In the genomic region with DNA sequence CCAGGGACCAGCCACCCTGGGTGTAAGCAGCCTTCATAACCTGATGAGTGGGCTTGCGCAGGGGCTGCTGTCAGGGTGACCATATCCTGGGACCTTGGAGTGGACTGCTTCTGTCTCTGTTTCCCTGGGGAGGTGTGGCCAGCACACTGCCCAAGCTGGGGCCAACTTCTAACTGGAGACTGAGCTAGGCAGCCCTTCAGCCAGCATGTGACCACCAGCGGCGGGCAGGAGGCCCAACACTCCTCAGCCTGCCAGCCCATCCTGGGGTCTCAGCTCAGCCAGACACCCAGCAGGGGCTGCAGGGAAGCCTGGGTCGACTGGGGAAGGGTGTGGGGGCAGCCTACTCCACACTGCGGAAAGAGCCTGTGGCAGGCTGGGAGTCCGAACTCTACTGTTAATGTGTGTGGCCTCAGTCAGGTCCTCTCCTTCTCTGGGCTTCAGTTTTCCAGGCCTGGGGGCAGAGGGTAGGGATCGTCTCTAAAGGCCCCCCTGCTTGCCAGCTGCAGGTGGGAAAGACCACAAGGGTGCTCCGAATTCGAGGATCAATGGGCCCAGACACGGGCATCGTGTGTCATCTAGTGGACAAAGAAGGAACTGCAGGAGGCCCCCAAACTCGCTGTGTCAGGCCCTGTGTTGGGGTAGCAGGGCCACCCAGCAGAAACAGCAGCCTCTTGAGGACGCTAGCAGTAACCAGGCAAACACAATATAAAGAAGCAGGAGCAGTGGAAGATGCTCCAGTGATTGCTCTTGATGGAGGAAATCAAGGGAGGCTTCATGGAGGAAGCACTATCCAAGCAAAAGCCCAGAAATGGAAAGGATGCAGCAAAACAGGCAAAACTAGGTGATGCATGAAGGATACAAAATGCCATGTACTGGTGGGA, we compare ENCODE assay signal across 7 cellular contexts. TPM values are rescaled to one million over a fixed set of nuclear protein-coding genes. Genes with fewer than 3 reads are reported as not detected.
DNase-seq lines count a peak whose midpoint lies in the region; ATAC-seq and TF ChIP-seq lines count a peak whose summit lies in the region.

No MANE protein-coding gene starts in this region.

- H3K27me3 Mint-ChIP-seq in T-helper 17 cell = no peaks in the 10 kb centered on the region

- ATAC-seq in T-helper 17 cell = peak; percentile 69

- no peak overlapping the region for H3K4me3 ChIP-seq in GM12864 (ENCODE audit: low read depth, low read length)

- H3K4me3 Mint-ChIP-seq in T-helper 17 cell = no peak overlapping the region

- no peaks in the 10 kb centered on the region for H3K9me3 ChIP-seq in T-helper 17 cell (ENCODE audit: control insufficient read depth, low read length, poor library complexity, severe bottlenecking)

- no peaks in the 10 kb centered on the region for H3K36me3 Mint-ChIP-seq in T-helper 17 cell (ENCODE audit: low read depth)

- TF ChIP-seq CTCF in GM12864 (IDR thresholded peaks at IDR 0.05; ENCODE audit: low read depth, low read length, missing control alignments) = peak; percentile 100

- peaks cover 7% of the 10 kb centered on the region for H3K4me1 Mint-ChIP-seq in T-helper 17 cell

- H3K27ac Mint-ChIP-seq in T-helper 17 cell = peak overlapping the region; percentile 21

- DNase-seq in GM12864 (ENCODE audit: low read depth) (no peak), KBM-7 (peak; percentile 82), T-helper 17 cell (peak; percentile 47 to 66 (median 51)), anterior cingulate cortex (lab: John Stamatoyannopoulos, UW) (peak in 38 of 58 donors; percentile 9 to 63 (median 31)), iPS DF 19.7 (ENCODE audit: low read depth, low spot score) (peak; percentile 61), NCI-H2107 (lab: John Stamatoyannopoulos, UW) (no peak)
- DNase-seq in stimulated activated CD4-positive, alpha-beta T cell treated with anti-CD3 and anti-CD28 coated beads, Interleukin-1b, Interleukin-23, amount 100 ng/mL, for 24 hours (ENCODE audit: low read depth in 4 of 4, low spot score in 1 of 4) = peak; percentile 50 to 64 (median 58)

- in situ Hi-C loops in KBM-7 (cut with MboI; ENCODE audit: low pct_unique_long_range_greater_than_20kb, low sequenced_read_pairs) = no loop called here

RNA-seq across cellular contexts. Expression of a gene that starts 2.0 kb away (rescaled TPM):
- 1 to 10 TPM; 1.5 to 2.3 TPM for total RNA-seq in T-helper 17 cell

RNA-seq across cellular contexts. Expression of a gene that starts 7.0 kb away (rescaled TPM):
- total RNA-seq in T-helper 17 cell = 1 to 10 TPM; 3.7 to 3.8 TPM

RNA-seq across cellular contexts. Expression of a gene that starts 8.5 kb away (rescaled TPM):
- total RNA-seq in T-helper 17 cell = 100 to 1,000 TPM; 121 to 146 TPM

RNA-seq across cellular contexts. Expression of a gene that starts 36.4 kb away (rescaled TPM):
- 10 to 100 TPM; 11.1 to 13.0 TPM for total RNA-seq in T-helper 17 cell

RNA-seq across cellular contexts. Expression of a gene that starts 37.1 kb away (rescaled TPM):
- 100 to 1,000 TPM; 107 to 114 TPM for total RNA-seq in T-helper 17 cell

Comparison
In these comparisons a context has a peak if more than half of its experiments do, and no peak if none do; other contexts are left out.
1. DNase-seq: peak in KBM-7 (single experiment), T-helper 17 cell (3 of 3), anterior cingulate cortex (38 of 58), iPS DF 19.7 (single experiment) and stimulated activated CD4-positive, alpha-beta T cell treated with anti-CD3 and anti-CD28 coated beads, Interleukin-1b, Interleukin-23, amount 100 ng/mL, for 24 hours (4 of 4); none in GM12864 (single experiment) and NCI-H2107 (single experiment).